13 cellular contexts compared by ENCODE assay signal in genomic region chr9:137449931-137450537, GRCh38. TPM values are rescaled to one million over a fixed set of nuclear protein-coding genes. Genes with fewer than 3 reads are reported as not detected.
DNase-seq lines count a peak whose midpoint lies in the region; ATAC-seq, FAIRE-seq and TF ChIP-seq lines count a peak whose summit lies in the region.
"Had no signal": no experiment of that assay in that cellular context is flagged by ENCODE, and none has a peak within 500 bp of the region (broad histone marks: within the 10 kb centered on the region; RNA-seq: fewer than 3 reads in every experiment).

No MANE protein-coding gene starts in this region.

- no TSS peak for BruUV-seq in HepG2 (replicated peaks; lab: Mats Ljungman, UMichigan)

- no peak for FAIRE-seq in HepG2 (lab: Jason Lieb, UNC)

- in situ Hi-C loops in HepG2 (cut with HindIII; ENCODE audit: extremely low pct_ligation_motif_present, low pct_unique_long_range_greater_than_20kb): no loop called here

- 90% methylated on average over 18 of the region's 18 CpGs for WGBS in HepG2 (ENCODE audit: low lambda C conversion rate)
- WGBS in testis, 2 donors: 77 to 84% methylated on average over 16 to 17 of the region's 18 CpGs

- H3K4me2 ChIP-seq in HepG2 (ENCODE audit: low read depth, low read length): no peak overlapping the region

- H3K4me3 ChIP-seq in HepG2 (replicated peaks in 1 of 3; ENCODE audit: insufficient read depth in 1 of 3, low read depth in 2 of 3, low read length in 3 of 3): no peak overlapping the region
- H3K4me3 ChIP-seq in testis: no peak overlapping the region

- intact Hi-C loops in HepG2 (cut with micrococcal nuclease; ENCODE audit: unreplicated experiment) (loop anchor here (5.0 kb wide), 1 partner anchor 163 kb away; no protein-coding TSS in a partner anchor), testis (cut with DNase I; ENCODE audit: low total_unique reads) (no loop called here)

- DNase-seq in stimulated activated CD4-positive, alpha-beta T cell treated with anti-CD3 and anti-CD28 coated beads, TNF-alpha, amount 100 ng/mL, for 4 hours (ENCODE audit: low read depth in 3 of 3): peak in 2 of 3 experiments; percentile 64
- DNase-seq in stimulated activated CD4-positive, alpha-beta T cell treated with anti-CD3 and anti-CD28 coated beads, Interleukin-4, amount 100 ng/mL, for 24 hours: no peak
- DNase-seq in T-helper 2 cell: peak in 3 of 5 experiments; percentile 52 to 69 (median 60)
- DNase-seq in HepG2 (ENCODE audit: low spot score): no peak
- DNase-seq in testis: no peak
- DNase-seq: hippocampal formation, T1000 had no signal

- H3K4me1 ChIP-seq in HepG2 (ENCODE audit: insufficient read depth, low read length) (peaks cover 45% of the 10 kb centered on the region), testis (peaks cover 8% of the 10 kb centered on the region)
- H3K4me1 ChIP-seq: parathyroid adenoma had no signal

- H3K27me3 ChIP-seq in HepG2 (ENCODE audit: control insufficient read depth in 1 of 2, insufficient read depth in 2 of 2, low read length in 2 of 2) (no peaks in the 10 kb centered on the region), testis (no peaks in the 10 kb centered on the region)

- H3K36me3 ChIP-seq in HepG2 (replicated peaks in 1 of 2; ENCODE audit: control insufficient read depth in 1 of 2, insufficient read depth in 2 of 2, low read length in 2 of 2) (peaks cover 8 to 29% of the 10 kb centered on the region in 2 experiments), testis (ENCODE audit: low read depth, missing control alignments) (no peaks in the 10 kb centered on the region)

- no peak for ATAC-seq in HepG2
- no peak for ATAC-seq in HG03095 (IDR thresholded peaks at IDR 0.05; ENCODE audit: unreplicated experiment)
- ATAC-seq in HG03139 (IDR thresholded peaks at IDR 0.05; ENCODE audit: unreplicated experiment): no peak
- no peak for ATAC-seq in HG03520 (IDR thresholded peaks at IDR 0.05; ENCODE audit: unreplicated experiment)

- no peak overlapping the region for H3K9ac ChIP-seq in HepG2 (ENCODE audit: insufficient read depth, low read depth, low read length)
- H3K9ac ChIP-seq: parathyroid adenoma had no signal

- no peak overlapping the region for H2AFZ ChIP-seq in HepG2 (ENCODE audit: low read length)
- H2AFZ ChIP-seq: parathyroid adenoma had no signal

- 0 out of 4 replicates have a peak, but pooled peaks of 1 of the 2 experiments have one; percentile 23 for TF ChIP-seq EP300 in HepG2 (IDR thresholded peaks at IDR 0.05; ENCODE audit: low read depth in 2 of 2, low read length in 2 of 2)
- TF ChIP-seq EP300 in HepG2 (CRISPR knock-in tag; IDR thresholded peaks at IDR 0.05; ENCODE audit: borderline replicate concordance): no peak

- TF ChIP-seq POLR2A in HepG2 (IDR thresholded peaks at IDR 0.05; ENCODE audit: insufficient read depth in 1 of 2, low read depth in 2 of 2, low read length in 2 of 2) (no peak), testis (IDR thresholded peaks at IDR 0.05) (no peak)

- POLR2A ChIA-PET in HepG2 (lab: Yijun Ruan, JAX): interaction anchor here (0.6 to 1.8 kb wide), 3 partner anchors 9 to 198 kb away, joined by 3 to 5 read pairs (median 4); partner anchors contain the start of genes EXD3, NOXA1 and NSMF

- no peak for TF ChIP-seq RAD21 in HepG2 (CRISPR knock-in tag; IDR thresholded peaks at IDR 0.05)

- H3K9me3 ChIP-seq in HepG2 (ENCODE audit: low read length): no peaks in the 10 kb centered on the region
- no peaks in the 10 kb centered on the region for H3K9me3 ChIP-seq in testis

- H4K20me1 ChIP-seq in HepG2 (ENCODE audit: insufficient read depth, low read length): peaks cover 7% of the 10 kb centered on the region; the same call in 1 of the 2 replicates

- TF ChIP-seq CTCF in HepG2 (CRISPR knock-in tag; IDR thresholded peaks at IDR 0.05) (no peak), testis (IDR thresholded peaks at IDR 0.05) (no peak)

- peak overlapping the region; percentile 46 for H3K27ac ChIP-seq in HepG2 (ENCODE audit: extremely low read length, insufficient read depth, low read length)
- H3K27ac ChIP-seq in testis: no peak overlapping the region
- H3K27ac ChIP-seq: parathyroid adenoma had no signal

- CTCF ChIA-PET in HepG2 (lab: Yijun Ruan, JAX; ENCODE audit: low intra/inter-chr PET ratio, low total read pairs): no interaction called here

- peaks cover 2% of the 10 kb centered on the region for H3K79me2 ChIP-seq in HepG2 (ENCODE audit: insufficient read depth, low read length)
- H3K79me2 ChIP-seq: parathyroid adenoma had no signal

RNA-seq across cellular contexts. Expression of gene ENTPD8, which starts 8.9 kb away (rescaled TPM):
- 0.21 and 0.44 TPM in 2 replicates for total RNA-seq in HepG2 (2016; rRNA removed; fragmentation: Illumina TruSeq; extraction: Trizol)
- 0.09 and 0.20 TPM in 2 replicates for total RNA-seq in HepG2 (2016; cell fraction: cytosol; rRNA removed; fragmentation: Illumina TruSeq; extraction: Trizol; ENCODE audit: low read depth)
- 0.33 and 0.43 TPM in 2 replicates for total RNA-seq in HepG2 (2016; cell fraction: insoluble cytoplasmic fraction; rRNA removed; fragmentation: Illumina TruSeq; extraction: Trizol)
- total RNA-seq in HepG2 (2016; cell fraction: membrane; rRNA removed; fragmentation: Illumina TruSeq; extraction: Trizol): 0.21 and 0.37 TPM in 2 replicates
- 0.28 and 0.34 TPM in 2 replicates for total RNA-seq in HepG2 (2016; cell fraction: nucleus; rRNA removed; fragmentation: Illumina TruSeq; extraction: Trizol)
- polyA plus RNA-seq in HepG2 (2011; rRNA removed): 0.26 and 0.38 TPM in 2 replicates
- 0.21 and 0.30 TPM in 2 replicates for polyA plus RNA-seq in HepG2 (2011; cell fraction: cytosol; rRNA removed)
- polyA plus RNA-seq in HepG2 (2011; cell fraction: nucleus; rRNA removed): 3.0 and 3.2 TPM in 2 replicates
- 0.35 and 0.44 TPM in 2 replicates for polyA plus RNA-seq in HepG2 (2012)
- 0.05 and 0.14 TPM in 2 replicates for polyA plus RNA-seq in HepG2 (2016; cell fraction: cytosol; fragmentation: Illumina TruSeq; extraction: Trizol; ENCODE audit: low read depth)
- 0.25 TPM in 1 of 2 replicates, not detected in the other for polyA plus RNA-seq in HepG2 (2016; cell fraction: insoluble cytoplasmic fraction; fragmentation: Illumina TruSeq; extraction: Trizol; ENCODE audit: low read depth)
- 0.08 and 0.15 TPM in 2 replicates for polyA plus RNA-seq in HepG2 (2016; cell fraction: membrane; fragmentation: Illumina TruSeq; extraction: Trizol; ENCODE audit: low read depth)
- polyA plus RNA-seq in HepG2 (2016; cell fraction: nucleus; fragmentation: Illumina TruSeq; extraction: Trizol; ENCODE audit: insufficient read depth, low read depth): 0.79 and 0.97 TPM in 2 replicates
- polyA minus RNA-seq in HepG2 (2011; rRNA and poly(A)+ RNA removed; ENCODE audit: low replicate concordance): 0.26 TPM in 1 of 2 replicates, not detected in the other
- not detected in 2 replicates for polyA minus RNA-seq in HepG2 (2011; cell fraction: cytosol; rRNA and poly(A)+ RNA removed)
- 0.26 and 0.37 TPM in 2 replicates for polyA minus RNA-seq in HepG2 (2011; cell fraction: nucleus; rRNA and poly(A)+ RNA removed)
- 1 to 10 TPM; 2.0 to 2.2 TPM for total RNA-seq in testis
- polyA plus RNA-seq in testis (ENCODE audit: insufficient read depth, low read depth, low replicate concordance): 0.37 TPM
- total RNA-seq: MCF 10A, temporal lobe had no signal

RNA-seq across cellular contexts. Expression of gene NSMF, which starts 9.1 kb away (rescaled TPM):
- total RNA-seq in HepG2 (2016; rRNA removed; fragmentation: Illumina TruSeq; extraction: Trizol) (38.3 and 44.3 TPM in 2 replicates), testis (100 to 1,000 TPM in 1 of 2 donors, 10 to 100 TPM in 1; 81.7 to 105 TPM)
- 35.6 and 45.0 TPM in 2 replicates for total RNA-seq in HepG2 (2016; cell fraction: cytosol; rRNA removed; fragmentation: Illumina TruSeq; extraction: Trizol; ENCODE audit: low read depth)
- 31.9 and 43.2 TPM in 2 replicates for total RNA-seq in HepG2 (2016; cell fraction: insoluble cytoplasmic fraction; rRNA removed; fragmentation: Illumina TruSeq; extraction: Trizol)
- total RNA-seq in HepG2 (2016; cell fraction: membrane; rRNA removed; fragmentation: Illumina TruSeq; extraction: Trizol): 88.7 and 95.2 TPM in 2 replicates
- total RNA-seq in HepG2 (2016; cell fraction: nucleus; rRNA removed; fragmentation: Illumina TruSeq; extraction: Trizol): 47.8 and 56.5 TPM in 2 replicates
- polyA plus RNA-seq in HepG2 (2011; rRNA removed) (183 and 271 TPM in 2 replicates), testis (ENCODE audit: insufficient read depth, low read depth, low replicate concordance) (42.5 TPM)
- polyA plus RNA-seq in HepG2 (2011; cell fraction: cytosol; rRNA removed): 147 and 184 TPM in 2 replicates
- polyA plus RNA-seq in HepG2 (2011; cell fraction: nucleus; rRNA removed): 1,153 and 1,227 TPM in 2 replicates
- polyA plus RNA-seq in HepG2 (2012): 143 and 184 TPM in 2 replicates
- polyA plus RNA-seq in HepG2 (2016; cell fraction: cytosol; fragmentation: Illumina TruSeq; extraction: Trizol; ENCODE audit: low read depth): 80.1 and 97.0 TPM in 2 replicates
- polyA plus RNA-seq in HepG2 (2016; cell fraction: insoluble cytoplasmic fraction; fragmentation: Illumina TruSeq; extraction: Trizol; ENCODE audit: low read depth): 62.3 and 80.0 TPM in 2 replicates
- 159 and 160 TPM in 2 replicates for polyA plus RNA-seq in HepG2 (2016; cell fraction: membrane; fragmentation: Illumina TruSeq; extraction: Trizol; ENCODE audit: low read depth)
- polyA plus RNA-seq in HepG2 (2016; cell fraction: nucleus; fragmentation: Illumina TruSeq; extraction: Trizol; ENCODE audit: insufficient read depth, low read depth): 179 and 193 TPM in 2 replicates
- polyA minus RNA-seq in HepG2 (2011; rRNA and poly(A)+ RNA removed; ENCODE audit: low replicate concordance): 64.9 and 155 TPM in 2 replicates
- 76.5 and 105 TPM in 2 replicates for polyA minus RNA-seq in HepG2 (2011; cell fraction: cytosol; rRNA and poly(A)+ RNA removed)
- polyA minus RNA-seq in HepG2 (2011; cell fraction: nucleus; rRNA and poly(A)+ RNA removed): 147 and 159 TPM in 2 replicates

RNA-seq across cellular contexts. Expression of gene NOXA1, which starts 26.8 kb away (rescaled TPM):
- total RNA-seq in HepG2 (2016; rRNA removed; fragmentation: Illumina TruSeq; extraction: Trizol) (0.63 and 1.2 TPM in 2 replicates), testis (1 to 10 TPM; 4.6 to 8.0 TPM)
- 0.81 and 1.1 TPM in 2 replicates for total RNA-seq in HepG2 (2016; cell fraction: cytosol; rRNA removed; fragmentation: Illumina TruSeq; extraction: Trizol; ENCODE audit: low read depth)
- total RNA-seq in HepG2 (2016; cell fraction: insoluble cytoplasmic fraction; rRNA removed; fragmentation: Illumina TruSeq; extraction: Trizol): 0.82 and 1.9 TPM in 2 replicates
- total RNA-seq in HepG2 (2016; cell fraction: membrane; rRNA removed; fragmentation: Illumina TruSeq; extraction: Trizol): 0.46 and 1.00 TPM in 2 replicates
- total RNA-seq in HepG2 (2016; cell fraction: nucleus; rRNA removed; fragmentation: Illumina TruSeq; extraction: Trizol): 1.6 and 2.0 TPM in 2 replicates
- polyA plus RNA-seq in HepG2 (2011; rRNA removed) (0.78 and 2.1 TPM in 2 replicates), testis (ENCODE audit: insufficient read depth, low read depth, low replicate concordance) (2.5 TPM)
- 0.53 and 1.0 TPM in 2 replicates for polyA plus RNA-seq in HepG2 (2011; cell fraction: cytosol; rRNA removed)
- 17.1 and 17.5 TPM in 2 replicates for polyA plus RNA-seq in HepG2 (2011; cell fraction: nucleus; rRNA removed)
- polyA plus RNA-seq in HepG2 (2012): 0.76 and 1.0 TPM in 2 replicates
- 0.60 and 0.67 TPM in 2 replicates for polyA plus RNA-seq in HepG2 (2016; cell fraction: cytosol; fragmentation: Illumina TruSeq; extraction: Trizol; ENCODE audit: low read depth)
- 0.39 and 0.46 TPM in 2 replicates for polyA plus RNA-seq in HepG2 (2016; cell fraction: insoluble cytoplasmic fraction; fragmentation: Illumina TruSeq; extraction: Trizol; ENCODE audit: low read depth)
- polyA plus RNA-seq in HepG2 (2016; cell fraction: membrane; fragmentation: Illumina TruSeq; extraction: Trizol; ENCODE audit: low read depth): 0.44 and 0.56 TPM in 2 replicates
- 3.7 and 3.8 TPM in 2 replicates for polyA plus RNA-seq in HepG2 (2016; cell fraction: nucleus; fragmentation: Illumina TruSeq; extraction: Trizol; ENCODE audit: insufficient read depth, low read depth)
- 0.44 and 0.61 TPM in 2 replicates for polyA minus RNA-seq in HepG2 (2011; rRNA and poly(A)+ RNA removed; ENCODE audit: low replicate concordance)
- polyA minus RNA-seq in HepG2 (2011; cell fraction: cytosol; rRNA and poly(A)+ RNA removed): 0.44 TPM in 1 of 2 replicates, not detected in the other
- polyA minus RNA-seq in HepG2 (2011; cell fraction: nucleus; rRNA and poly(A)+ RNA removed): 1.8 and 3.4 TPM in 2 replicates

RNA-seq across cellular contexts. Expression of gene EXD3, which starts 27.1 kb away (rescaled TPM):
- total RNA-seq in HepG2 (2016; rRNA removed; fragmentation: Illumina TruSeq; extraction: Trizol) (1.3 and 2.7 TPM in 2 replicates), testis (10 to 100 TPM; 15.5 to 24.5 TPM)
- 1.1 and 1.7 TPM in 2 replicates for total RNA-seq in HepG2 (2016; cell fraction: cytosol; rRNA removed; fragmentation: Illumina TruSeq; extraction: Trizol; ENCODE audit: low read depth)
- total RNA-seq in HepG2 (2016; cell fraction: insoluble cytoplasmic fraction; rRNA removed; fragmentation: Illumina TruSeq; extraction: Trizol): 1.3 and 3.1 TPM in 2 replicates
- 1.6 and 2.4 TPM in 2 replicates for total RNA-seq in HepG2 (2016; cell fraction: membrane; rRNA removed; fragmentation: Illumina TruSeq; extraction: Trizol)
- 3.0 and 3.1 TPM in 2 replicates for total RNA-seq in HepG2 (2016; cell fraction: nucleus; rRNA removed; fragmentation: Illumina TruSeq; extraction: Trizol)
- polyA plus RNA-seq in HepG2 (2011; rRNA removed) (4.8 and 9.1 TPM in 2 replicates), testis (ENCODE audit: insufficient read depth, low read depth, low replicate concordance) (8.9 TPM)
- polyA plus RNA-seq in HepG2 (2011; cell fraction: cytosol; rRNA removed): 1.6 and 3.2 TPM in 2 replicates
- 82.5 and 82.6 TPM in 2 replicates for polyA plus RNA-seq in HepG2 (2011; cell fraction: nucleus; rRNA removed)
- polyA plus RNA-seq in HepG2 (2012): 4.7 and 9.6 TPM in 2 replicates
- 3.8 and 4.6 TPM in 2 replicates for polyA plus RNA-seq in HepG2 (2016; cell fraction: cytosol; fragmentation: Illumina TruSeq; extraction: Trizol; ENCODE audit: low read depth)
- 2.3 and 2.8 TPM in 2 replicates for polyA plus RNA-seq in HepG2 (2016; cell fraction: insoluble cytoplasmic fraction; fragmentation: Illumina TruSeq; extraction: Trizol; ENCODE audit: low read depth)
- polyA plus RNA-seq in HepG2 (2016; cell fraction: membrane; fragmentation: Illumina TruSeq; extraction: Trizol; ENCODE audit: low read depth): 5.3 and 6.7 TPM in 2 replicates
- polyA plus RNA-seq in HepG2 (2016; cell fraction: nucleus; fragmentation: Illumina TruSeq; extraction: Trizol; ENCODE audit: insufficient read depth, low read depth): 8.9 and 9.7 TPM in 2 replicates
- 3.4 and 4.2 TPM in 2 replicates for polyA minus RNA-seq in HepG2 (2011; rRNA and poly(A)+ RNA removed; ENCODE audit: low replicate concordance)
- 0.62 and 2.6 TPM in 2 replicates for polyA minus RNA-seq in HepG2 (2011; cell fraction: cytosol; rRNA and poly(A)+ RNA removed)
- polyA minus RNA-seq in HepG2 (2011; cell fraction: nucleus; rRNA and poly(A)+ RNA removed): 6.6 and 9.0 TPM in 2 replicates

Comparison
In these comparisons a context has a peak if more than half of its experiments do, and no peak if none do; other contexts are left out.
1. DNase-seq: peak in stimulated activated CD4-positive, alpha-beta T cell treated with anti-CD3 and anti-CD28 coated beads, TNF-alpha, amount 100 ng/mL, for 4 hours (2 of 3) and T-helper 2 cell (3 of 5); none in stimulated activated CD4-positive, alpha-beta T cell treated with anti-CD3 and anti-CD28 coated beads, Interleukin-4, amount 100 ng/mL, for 24 hours (single experiment), HepG2 (single experiment) and testis (single experiment).